Comparison of ENCODE assay signal across 13 cellular contexts in the genomic region with DNA sequence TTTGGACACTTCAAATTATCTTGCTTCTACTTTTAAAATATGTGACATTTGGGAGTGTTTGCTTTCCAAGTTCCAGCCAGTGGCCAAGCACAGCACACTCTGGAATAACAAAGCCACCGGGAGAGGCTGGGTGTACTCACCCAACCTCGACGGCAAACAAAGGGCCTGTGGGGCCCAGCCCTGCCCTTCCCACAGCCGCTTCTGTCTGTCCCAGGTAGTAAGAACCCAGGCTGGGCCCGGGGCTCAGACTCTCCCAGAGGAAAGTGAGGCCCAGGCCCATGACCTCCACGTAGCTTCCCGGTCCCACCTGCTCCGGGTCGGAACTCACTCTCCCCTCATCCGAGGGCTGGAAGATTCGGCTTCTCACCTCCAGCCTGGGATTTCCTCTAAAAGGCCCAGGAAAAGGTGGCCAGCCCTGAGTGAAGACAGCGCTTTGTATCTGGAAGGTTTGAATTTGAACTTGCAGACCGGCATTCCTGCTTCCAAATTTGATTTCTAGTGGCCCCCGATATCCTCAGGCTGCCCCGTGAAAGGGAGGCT.
DNase-seq lines count a peak whose midpoint lies in the region; TF ChIP-seq lines count a peak whose summit lies in the region.
"Had no signal": no experiment of that assay in that cellular context is flagged by ENCODE, and none has a peak within 500 bp of the region (broad histone marks: within the 10 kb centered on the region; RNA-seq: fewer than 3 reads in every experiment).

No MANE protein-coding gene starts in this region.

- H3K27ac ChIP-seq in C4-2B (peak overlapping the region; percentile 30), epithelial cell of prostate (peak overlapping the region; percentile 11)
- H3K27ac ChIP-seq: SJSA1, tibial nerve had no signal

- no peak overlapping the region for H3K27ac Mint-ChIP-seq in nephron progenitor cell
- no peak overlapping the region for H3K27ac Mint-ChIP-seq in activated T-helper 1 cell treated with anti-CD3 and anti-CD28 coated beads, Interleukin-12 subunit alpha, Interleukin-12 subunit beta, Interleukin-2, Interleukin-4 antibody, amounts not matched to agents 30 ng/mL and 10 ng/mL and 1 ng/mL, durations not matched to agents 14 hours and 24 hours and 36 hours

- no peaks in the 10 kb centered on the region for H3K9me3 Mint-ChIP-seq in nephron progenitor cell
- no peaks in the 10 kb centered on the region for H3K9me3 Mint-ChIP-seq in activated T-helper 1 cell treated with anti-CD3 and anti-CD28 coated beads, Interleukin-12 subunit alpha, Interleukin-12 subunit beta, Interleukin-2, Interleukin-4 antibody, amounts not matched to agents 30 ng/mL and 10 ng/mL and 1 ng/mL, durations not matched to agents 14 hours and 24 hours and 36 hours
- H3K9me3 Mint-ChIP-seq: naive thymus-derived CD4-positive, alpha-beta T cell had no signal

- H3K36me3 Mint-ChIP-seq in nephron progenitor cell (ENCODE audit: low read depth), result no peaks in the 10 kb centered on the region
- no peaks in the 10 kb centered on the region for H3K36me3 Mint-ChIP-seq in activated T-helper 1 cell treated with anti-CD3 and anti-CD28 coated beads, Interleukin-12 subunit alpha, Interleukin-12 subunit beta, Interleukin-2, Interleukin-4 antibody, amounts not matched to agents 30 ng/mL and 10 ng/mL and 1 ng/mL, durations not matched to agents 14 hours and 24 hours and 36 hours (ENCODE audit: low read depth)
- H3K36me3 Mint-ChIP-seq: naive thymus-derived CD4-positive, alpha-beta T cell had no signal

- H3K4me1 Mint-ChIP-seq in nephron progenitor cell, result peaks cover 53% of the 10 kb centered on the region
- no peaks in the 10 kb centered on the region for H3K4me1 Mint-ChIP-seq in activated T-helper 1 cell treated with anti-CD3 and anti-CD28 coated beads, Interleukin-12 subunit alpha, Interleukin-12 subunit beta, Interleukin-2, Interleukin-4 antibody, amounts not matched to agents 30 ng/mL and 10 ng/mL and 1 ng/mL, durations not matched to agents 14 hours and 24 hours and 36 hours (ENCODE audit: low read depth)
- H3K4me1 Mint-ChIP-seq: naive thymus-derived CD4-positive, alpha-beta T cell had no signal

- intact Hi-C loops in activated T-helper 1 cell treated with anti-CD3 and anti-CD28 coated beads, Interleukin-12 subunit alpha, Interleukin-12 subunit beta, Interleukin-2, Interleukin-4 antibody, amounts not matched to agents 30 ng/mL and 10 ng/mL and 1 ng/mL, durations not matched to agents 14 hours and 24 hours and 36 hours (cut with micrococcal nuclease), result no loop called here

- DNase-seq in HuH-7 (ENCODE audit: low spot score), result peak; percentile 69
- no peak for DNase-seq in epithelial cell of prostate (ENCODE audit: low read depth, low spot score)
- DNase-seq in nephron progenitor cell, result peak; percentile 37
- DNase-seq in activated T-helper 1 cell treated with anti-CD3 and anti-CD28 coated beads, Interleukin-12 subunit alpha, Interleukin-12 subunit beta, Interleukin-2, Interleukin-4 antibody, amounts not matched to agents 30 ng/mL and 10 ng/mL and 1 ng/mL, durations not matched to agents 14 hours and 24 hours and 36 hours (ENCODE audit: low spot score), result no peak
- DNase-seq in activated CD4-positive, alpha-beta T cell treated with anti-CD3 and anti-CD28 coated beads for 48 hours, result no peak
- DNase-seq in stimulated activated CD4-positive, alpha-beta T cell treated with anti-CD3 and anti-CD28 coated beads, Interleukin-4, amount 100 ng/mL, for 4 hours, result no peak
- no peak for DNase-seq in effector CD8-positive, alpha-beta T cell (lab: John Stamatoyannopoulos, UW)
- DNase-seq: activated CD4-positive, alpha-beta T cell treated with anti-CD3 and anti-CD28 coated beads, Interleukin-2, amount 50 U/mL, for 48 hours; MM.1S; naive thymus-derived CD4-positive, alpha-beta T cell had no signal

- H3K4me3 Mint-ChIP-seq in nephron progenitor cell, result peak overlapping the region; percentile 37
- H3K4me3 Mint-ChIP-seq in activated T-helper 1 cell treated with anti-CD3 and anti-CD28 coated beads, Interleukin-12 subunit alpha, Interleukin-12 subunit beta, Interleukin-2, Interleukin-4 antibody, amounts not matched to agents 30 ng/mL and 10 ng/mL and 1 ng/mL, durations not matched to agents 14 hours and 24 hours and 36 hours, result no peak overlapping the region
- H3K4me3 Mint-ChIP-seq: naive thymus-derived CD4-positive, alpha-beta T cell had no signal

- TF ChIP-seq CTCF in C4-2B (conservative IDR thresholded peaks at IDR 0.05), result no peak
- TF ChIP-seq CTCF in nephron progenitor cell (IDR thresholded peaks at IDR 0.05), result no peak

- H3K27me3 Mint-ChIP-seq in nephron progenitor cell (ENCODE audit: low read depth, poor library complexity), result no peaks in the 10 kb centered on the region
- H3K27me3 Mint-ChIP-seq in activated T-helper 1 cell treated with anti-CD3 and anti-CD28 coated beads, Interleukin-12 subunit alpha, Interleukin-12 subunit beta, Interleukin-2, Interleukin-4 antibody, amounts not matched to agents 30 ng/mL and 10 ng/mL and 1 ng/mL, durations not matched to agents 14 hours and 24 hours and 36 hours (ENCODE audit: insufficient read depth), result no peaks in the 10 kb centered on the region

Comparison
In these comparisons a context has a peak if more than half of its experiments do, and no peak if none do; other contexts are left out.
1. DNase-seq: peak in HuH-7 (single experiment) and nephron progenitor cell (single experiment); none in epithelial cell of prostate (single experiment), activated T-helper 1 cell treated with anti-CD3 and anti-CD28 coated beads, Interleukin-12 subunit alpha, Interleukin-12 subunit beta, Interleukin-2, Interleukin-4 antibody, amounts not matched to agents 30 ng/mL and 10 ng/mL and 1 ng/mL, durations not matched to agents 14 hours and 24 hours and 36 hours (single experiment), activated CD4-positive, alpha-beta T cell treated with anti-CD3 and anti-CD28 coated beads for 48 hours (single experiment), stimulated activated CD4-positive, alpha-beta T cell treated with anti-CD3 and anti-CD28 coated beads, Interleukin-4, amount 100 ng/mL, for 4 hours (0 of 2) and effector CD8-positive, alpha-beta T cell (single experiment).